22 cellular contexts compared by ENCODE assay signal in the genomic region with DNA sequence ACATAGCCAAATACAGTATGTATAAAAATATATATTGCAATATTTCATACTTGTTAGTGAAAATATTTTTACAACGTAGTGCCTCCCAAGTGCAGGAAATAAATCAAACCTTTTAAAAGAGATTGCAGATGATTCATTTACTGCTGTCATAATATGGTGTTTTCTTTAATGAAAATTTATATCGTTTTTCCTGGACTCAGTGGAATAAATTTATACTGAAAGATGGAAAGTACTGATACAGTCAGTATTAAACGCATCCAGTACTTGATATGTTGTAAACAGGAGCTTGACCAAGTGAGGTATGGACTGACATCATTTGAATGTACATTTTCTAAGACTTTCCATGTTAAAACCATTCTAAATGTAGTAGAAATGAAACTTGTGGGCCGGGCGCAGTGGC.
"Had no signal": no experiment of that assay in that cellular context is flagged by ENCODE, and none has a peak within 500 bp of the region (broad histone marks: within the 10 kb centered on the region; RNA-seq: fewer than 3 reads in every experiment).

No MANE protein-coding gene starts in this region.

- H3K4me3 ChIP-seq: tibial artery had no signal

- H3K27me3 Mint-ChIP-seq: activated CD4-positive, alpha-beta memory T cell treated with anti-CD3 and anti-CD28 coated beads, Interleukin-2, amount 10 ng/mL, durations not matched to agents 7 days and 5 days; activated CD4-positive, alpha-beta T cell treated with anti-CD3 and anti-CD28 coated beads, Interleukin-2, amount 10 ng/mL, durations not matched to agents 24 days and 14 days; activated naive CD8-positive, alpha-beta T cell treated with anti-CD3 and anti-CD28 coated beads, Interleukin-2, amount 50 U/mL, for 24 hours; dendritic cell treated with granulocyte-macrophage colony-stimulating factor and Interleukin-4, amounts not matched to agents 40 ng/mL and 50 ng/mL, for 4 days; memory B cell; natural killer cell treated with Interleukin-12 subunit alpha and Interleukin-12 subunit beta and Interleukin-15 and Interleukin-18, amount 100 ng/mL, for 72 hours had no signal

- H3K79me2 ChIP-seq: parathyroid adenoma had no signal

- H3K4me3 Mint-ChIP-seq: activated CD4-positive, alpha-beta memory T cell treated with anti-CD3 and anti-CD28 coated beads, Interleukin-2, amount 10 ng/mL, durations not matched to agents 7 days and 5 days; activated CD4-positive, alpha-beta T cell treated with anti-CD3 and anti-CD28 coated beads, Interleukin-2, amount 10 ng/mL, durations not matched to agents 24 days and 14 days; activated naive CD8-positive, alpha-beta T cell treated with anti-CD3 and anti-CD28 coated beads, Interleukin-2, amount 50 U/mL, for 24 hours; activated T-helper 1 cell treated with anti-CD3 and anti-CD28 coated beads, Interleukin-12 subunit alpha, Interleukin-12 subunit beta, Interleukin-2, Interleukin-4 antibody, amounts not matched to agents 30 ng/mL and 10 ng/mL and 1 ng/mL, durations not matched to agents 14 hours and 24 hours and 36 hours; dendritic cell treated with granulocyte-macrophage colony-stimulating factor and Interleukin-4, amounts not matched to agents 40 ng/mL and 50 ng/mL, for 4 days; memory B cell; natural killer cell treated with Interleukin-12 subunit alpha and Interleukin-12 subunit beta and Interleukin-15 and Interleukin-18, amount 100 ng/mL, for 72 hours had no signal

- H3K36me3 ChIP-seq: tibial artery had no signal

- H3K27ac ChIP-seq: parathyroid adenoma, tibial artery had no signal

- H3K9me3 Mint-ChIP-seq: dendritic cell treated with granulocyte-macrophage colony-stimulating factor and Interleukin-4, amounts not matched to agents 40 ng/mL and 50 ng/mL, for 4 days; memory B cell; natural killer cell treated with Interleukin-12 subunit alpha and Interleukin-12 subunit beta and Interleukin-15 and Interleukin-18, amount 100 ng/mL, for 72 hours had no signal

- H3K27me3 ChIP-seq: tibial artery had no signal

- H3K4me1 Mint-ChIP-seq: activated CD4-positive, alpha-beta memory T cell treated with anti-CD3 and anti-CD28 coated beads, Interleukin-2, amount 10 ng/mL, durations not matched to agents 7 days and 5 days; activated CD4-positive, alpha-beta T cell treated with anti-CD3 and anti-CD28 coated beads, Interleukin-2, amount 10 ng/mL, durations not matched to agents 24 days and 14 days; activated naive CD8-positive, alpha-beta T cell treated with anti-CD3 and anti-CD28 coated beads, Interleukin-2, amount 50 U/mL, for 24 hours; memory B cell had no signal

- DNase-seq: activated CD4-positive, alpha-beta memory T cell treated with anti-CD3 and anti-CD28 coated beads, Interleukin-2, amount 10 ng/mL, durations not matched to agents 7 days and 5 days; activated CD4-positive, alpha-beta T cell treated with anti-CD3 and anti-CD28 coated beads, Interleukin-2, amount 10 ng/mL, durations not matched to agents 24 days and 14 days; activated gamma-delta T cell; activated naive CD4-positive, alpha-beta T cell treated with anti-CD3 and anti-CD28 coated beads, Interleukin-2, amount 50 U/mL, for 16 hours; activated naive CD8-positive, alpha-beta T cell treated with anti-CD3 and anti-CD28 coated beads, Interleukin-2, amount 50 U/mL, for 24 hours; activated T-cell treated with anti-CD3 and anti-CD28 coated beads for 4 hours; aorta; effector CD8-positive, alpha-beta T cell; left colon; right cardiac atrium; stimulated activated CD4-positive, alpha-beta T cell treated with anti-CD3 and anti-CD28 coated beads, Interleukin-12 subunit alpha, Interleukin-12 subunit beta, amount 100 ng/mL, for 4 hours; stimulated activated CD4-positive, alpha-beta T cell treated with anti-CD3 and anti-CD28 coated beads, Interleukin-4, amount 100 ng/mL, for 4 hours; stimulated activated naive CD8-positive, alpha-beta T cell treated with anti-CD3 and anti-CD28 coated beads, Interleukin-15, Interleukin-2, amounts not matched to agents 100 U/mL and 50 U/mL, for 24 hours; tibial artery had no signal

- ATAC-seq: activated CD4-positive, CD25-positive, alpha-beta regulatory T cell treated with anti-CD3 and anti-CD28 coated beads, Interleukin-2, amount 50 U/mL, for 24 hours; activated naive CD8-positive, alpha-beta T cell treated with anti-CD3 and anti-CD28 coated beads, Interleukin-2, amount 50 U/mL, for 24 hours; esophagus mucosa; left colon; natural killer cell treated with Interleukin-12 subunit alpha and Interleukin-12 subunit beta and Interleukin-15 and Interleukin-18, amount 100 ng/mL, for 72 hours; right cardiac atrium; stimulated activated naive CD8-positive, alpha-beta T cell treated with anti-CD3 and anti-CD28 coated beads, Interleukin-15, Interleukin-2, amounts not matched to agents 100 U/mL and 50 U/mL, for 24 hours had no signal

- H3K27ac Mint-ChIP-seq: activated CD4-positive, alpha-beta memory T cell treated with anti-CD3 and anti-CD28 coated beads, Interleukin-2, amount 10 ng/mL, durations not matched to agents 7 days and 5 days; activated CD4-positive, alpha-beta T cell treated with anti-CD3 and anti-CD28 coated beads, Interleukin-2, amount 10 ng/mL, durations not matched to agents 24 days and 14 days; activated naive CD8-positive, alpha-beta T cell treated with anti-CD3 and anti-CD28 coated beads, Interleukin-2, amount 50 U/mL, for 24 hours; activated T-helper 1 cell treated with anti-CD3 and anti-CD28 coated beads, Interleukin-12 subunit alpha, Interleukin-12 subunit beta, Interleukin-2, Interleukin-4 antibody, amounts not matched to agents 30 ng/mL and 10 ng/mL and 1 ng/mL, durations not matched to agents 14 hours and 24 hours and 36 hours; dendritic cell treated with granulocyte-macrophage colony-stimulating factor and Interleukin-4, amounts not matched to agents 40 ng/mL and 50 ng/mL, for 4 days; memory B cell; natural killer cell treated with Interleukin-12 subunit alpha and Interleukin-12 subunit beta and Interleukin-15 and Interleukin-18, amount 100 ng/mL, for 72 hours had no signal

- H3K9ac ChIP-seq: parathyroid adenoma had no signal

- H3K36me3 Mint-ChIP-seq: brain; memory B cell; natural killer cell treated with Interleukin-12 subunit alpha and Interleukin-12 subunit beta and Interleukin-15 and Interleukin-18, amount 100 ng/mL, for 72 hours had no signal
